ENCODE assay signal across 8 cellular contexts in the genomic region with DNA sequence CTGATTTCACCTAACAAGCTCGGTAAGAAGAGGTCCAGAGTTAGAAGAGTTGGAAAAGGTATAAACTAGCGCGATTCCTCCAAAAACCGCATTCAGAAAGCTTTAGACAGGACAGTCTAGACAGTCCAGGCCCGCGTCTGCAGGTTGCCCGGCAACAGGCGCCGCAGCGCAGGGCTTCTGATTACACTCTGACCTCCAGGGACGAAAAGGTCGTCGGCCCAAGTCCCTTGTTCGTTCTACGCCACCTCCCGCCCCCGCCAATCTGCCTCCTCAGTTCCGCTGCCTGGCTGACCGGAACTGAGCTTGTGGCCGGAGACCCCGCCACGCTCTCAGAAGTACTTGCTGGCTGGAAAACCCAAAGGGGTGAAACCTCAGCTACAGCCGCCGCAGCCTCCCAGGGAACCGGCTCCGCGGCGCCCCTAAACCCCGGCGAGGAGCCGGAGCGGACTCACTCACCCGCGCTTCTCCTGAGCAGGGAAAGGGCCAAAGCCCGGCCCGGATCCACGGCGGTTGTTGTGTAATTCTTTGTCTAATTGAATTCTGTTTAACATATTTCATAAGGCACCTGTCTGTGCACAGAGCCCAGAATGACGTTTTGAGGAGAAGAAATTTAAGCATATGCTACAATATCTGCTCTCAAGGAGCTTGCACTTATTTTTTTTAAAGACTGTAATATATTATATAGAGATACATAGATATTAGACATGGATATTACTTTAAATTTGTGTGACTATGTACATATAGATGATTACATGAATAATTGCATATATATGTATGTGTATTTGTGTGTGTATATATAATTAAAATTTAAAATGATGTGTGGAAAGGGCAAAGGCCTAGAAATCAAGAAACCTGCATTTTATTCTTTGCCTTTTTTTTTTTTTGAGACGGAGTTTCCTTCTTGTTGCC.
DNase-seq lines count a peak whose midpoint lies in the region; ATAC-seq and TF ChIP-seq lines count a peak whose summit lies in the region.

A gene (minus strand): TSS at position 407 of the 909 bp plus-strand sequence. CDS start 3,826 bp downstream, outside the sequence.

- H3K4me3 ChIP-seq in ACC112 (ENCODE audit: low read depth, low read length) (peak within 1 kb of the TSS; percentile 82), WERI-Rb-1 (ENCODE audit: low read depth, low read length) (peak within 1 kb of the TSS; percentile 71), cardiac fibroblast (replicated peaks in 1 of 2; ENCODE audit: low read depth in 2 of 2, low read length in 2 of 2) (peak within 1 kb of the TSS; percentile 69 to 74)

- TF ChIP-seq CTCF in WERI-Rb-1 (IDR thresholded peaks at IDR 0.05; ENCODE audit: low read depth, low read length) (no peak), cardiac fibroblast (IDR thresholded peaks at IDR 0.05; ENCODE audit: low read depth, low read length) (no peak)

- DNase-seq in NCI-H2107 (lab: John Stamatoyannopoulos, UW): peak; percentile 26
- peak; percentile 88 for DNase-seq in WERI-Rb-1
- peak; percentile 87 to 88 for DNase-seq in cardiac fibroblast (ENCODE audit: low read depth in 2 of 2)
- DNase-seq in iris pigment epithelial cell (ENCODE audit: low read depth): peak; percentile 94
- DNase-seq in smooth muscle cell of the brain vasculature (ENCODE audit: low read depth, low spot score): peak; percentile 77

- H3K27me3 ChIP-seq in ACC112 (ENCODE audit: insufficient read depth, low read length): no peaks in the 10 kb centered on the region
- no peaks in the 10 kb centered on the region for H3K27me3 ChIP-seq in WERI-Rb-1 (ENCODE audit: insufficient read depth, low read depth, severe bottlenecking)

- H3K27ac ChIP-seq in ACC112 (ENCODE audit: low read depth, low read length): no peak within 1 kb of the TSS
- peak within 1 kb of the TSS; percentile 55 for H3K27ac ChIP-seq in WERI-Rb-1

- peak; percentile 75 for ATAC-seq in GM18520 (IDR thresholded peaks at IDR 0.05; ENCODE audit: unreplicated experiment)
- ATAC-seq in HG03060 (IDR thresholded peaks at IDR 0.05; ENCODE audit: low read depth, unreplicated experiment): peak; percentile 63

- peak within 1 kb of the TSS; percentile 70 for H2AFZ ChIP-seq in ACC112 (ENCODE audit: low read length, unreplicated experiment)

- H3K4me1 ChIP-seq in ACC112 (ENCODE audit: control insufficient read depth, insufficient read depth, low read length, unreplicated experiment): no peaks in the 10 kb centered on the region

- no peaks in the 10 kb centered on the region for H3K36me3 ChIP-seq in ACC112 (ENCODE audit: insufficient read depth, low read length)
- no peaks in the 10 kb centered on the region for H3K36me3 ChIP-seq in WERI-Rb-1

- H3K79me2 ChIP-seq in ACC112 (ENCODE audit: control insufficient read depth, insufficient read depth, low read length, unreplicated experiment): no peaks in the 10 kb centered on the region

- H3K9me3 ChIP-seq in WERI-Rb-1 (ENCODE audit: severe bottlenecking): no peaks in the 10 kb centered on the region

Comparison
In these comparisons a context has a peak if more than half of its experiments do, and no peak if none do; other contexts are left out.
1. DNase-seq: peak in every context shown above with its lines; median percentile 94 in iris pigment epithelial cell; 88 in WERI-Rb-1; 88 in cardiac fibroblast; 77 in smooth muscle cell of the brain vasculature; 26 in NCI-H2107.